Comparison of ENCODE assay signal across 8 cellular contexts in the genomic region with DNA sequence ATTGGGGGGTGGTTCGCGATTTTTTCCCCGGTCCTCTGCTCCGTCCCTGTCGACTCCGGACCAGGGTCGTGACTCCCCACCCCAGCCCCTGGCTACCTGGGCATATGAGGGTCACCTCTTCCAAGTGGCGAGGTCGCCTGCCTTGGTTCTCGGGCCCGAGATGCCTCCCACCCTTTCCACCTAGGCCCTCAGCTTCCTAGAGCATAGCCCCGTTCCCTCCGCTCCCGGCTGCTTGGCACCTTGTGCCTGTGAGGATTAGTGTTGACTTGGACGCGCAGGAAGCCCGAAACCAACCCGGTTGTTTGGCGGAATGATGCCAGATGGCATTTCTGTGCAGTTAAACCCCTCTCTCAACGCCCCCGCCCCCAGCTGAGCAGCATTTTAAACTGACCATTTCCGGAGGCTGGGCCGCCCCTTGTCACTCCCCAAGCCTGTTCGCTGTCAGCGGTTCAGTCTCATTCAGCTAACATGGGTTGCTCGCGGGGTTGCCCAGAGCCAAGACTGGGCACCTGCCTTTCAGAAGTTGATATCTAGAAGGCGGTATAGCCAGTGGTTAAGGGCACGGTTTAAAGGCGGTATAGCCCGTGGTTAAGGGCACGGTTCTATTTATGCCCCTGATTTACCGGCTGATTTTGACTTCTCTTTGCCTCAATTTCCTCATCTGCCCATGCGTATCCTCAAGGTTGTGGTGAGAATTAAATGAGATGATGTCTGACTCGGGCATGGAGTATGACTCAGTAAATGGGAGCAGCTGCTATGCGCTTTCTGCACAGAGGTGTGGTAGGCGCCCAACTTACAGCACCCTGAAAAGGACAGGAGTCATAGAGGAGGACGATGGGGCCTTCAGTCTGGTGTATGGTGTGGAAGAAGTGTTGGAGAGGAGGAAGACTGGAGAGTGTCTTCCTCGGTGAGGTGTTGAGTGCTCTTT. TPM values are rescaled to one million over a fixed set of nuclear protein-coding genes. Genes with fewer than 3 reads are reported as not detected.
DNase-seq lines count a peak whose midpoint lies in the region; ATAC-seq, FAIRE-seq and TF ChIP-seq lines count a peak whose summit lies in the region.

No MANE protein-coding gene starts in this region.

- H3K23ac ChIP-seq in H1 (ENCODE audit: insufficient read length), result no peak overlapping the region

- TF ChIP-seq POLR2A in H1 (IDR thresholded peaks at IDR 0.05; ENCODE audit: control extremely low read depth in 1 of 2, low read depth in 2 of 2, low read length in 2 of 2), result no peak

- peaks cover 34 to 55% of the 10 kb centered on the region in 2 experiments for H3K79me2 ChIP-seq in H1 (ENCODE audit: control insufficient read depth in 1 of 2, insufficient read depth in 2 of 2, low read length in 2 of 2)

- TF ChIP-seq EP300 in H1 (IDR thresholded peaks at IDR 0.05; ENCODE audit: borderline replicate concordance in 1 of 2, low read depth in 2 of 2, low read length in 2 of 2), result no peak

- no peak for ATAC-seq in CD8-positive, alpha-beta T cell
- peak; percentile 27 for ATAC-seq in HG03460 (IDR thresholded peaks at IDR 0.05; ENCODE audit: unreplicated experiment)

- H3K14ac ChIP-seq in H1 (ENCODE audit: insufficient read length), result no peak overlapping the region

- peak in 1 of 7 experiments; percentile 3 for DNase-seq in CD8-positive, alpha-beta T cell
- DNase-seq in GM19239 (ENCODE audit: insufficient read length, low spot score), result peak; percentile 52
- DNase-seq in SW480 (ENCODE audit: low spot score), result peak; percentile 36
- no peak for DNase-seq in H1 (ENCODE audit: low read depth in 1 of 2, low spot score in 2 of 2)
- no peak for DNase-seq in type B pancreatic cell (ENCODE audit: extremely low spot score, unreplicated experiment)
- DNase-seq in epidermal melanocyte (ENCODE audit: insufficient read length, low spot score), result no peak

- peak overlapping the region; percentile 66 to 74 (median 70) for H3K9ac ChIP-seq in H1 (replicated peaks in 1 of 4; ENCODE audit: extremely low read depth in 1 of 4, low read depth in 3 of 4, low read length in 3 of 4)

- peak overlapping the region; percentile 59 for H4K8ac ChIP-seq in H1 (ENCODE audit: extremely low read depth, insufficient read depth, low read length)

- peak overlapping the region; percentile 85 for H2BK5ac ChIP-seq in H1 (ENCODE audit: low read depth, low read length)

- H3K18ac ChIP-seq in H1 (ENCODE audit: extremely low read depth, low read length), result peak overlapping the region; percentile 86

- no peak for FAIRE-seq in GM19239 (lab: Jason Lieb, UNC)
- no peak for FAIRE-seq in H1 (lab: Jason Lieb, UNC)

- H4K5ac ChIP-seq in H1 (ENCODE audit: insufficient read length, low read depth, low read length), result peak overlapping the region; percentile 86

- H3K4ac ChIP-seq in H1 (replicated peaks; ENCODE audit: insufficient read length, low read depth, low read length), result peak overlapping the region; percentile 65

- H2BK15ac ChIP-seq in H1 (ENCODE audit: low read length), result no peak overlapping the region

- no peaks in the 10 kb centered on the region for H3K9me3 Mint-ChIP-seq in CD8-positive, alpha-beta T cell
- no peaks in the 10 kb centered on the region for H3K9me3 Mint-ChIP-seq in type B pancreatic cell

- H3K36me3 Mint-ChIP-seq in CD8-positive, alpha-beta T cell, result peaks cover 24% of the 10 kb centered on the region
- H3K36me3 Mint-ChIP-seq in type B pancreatic cell, result peaks cover 8% of the 10 kb centered on the region

- peak overlapping the region; percentile 78 for H3K4me3 ChIP-seq in CD8-positive, alpha-beta T cell (ENCODE audit: low read depth, low read length)
- peak overlapping the region; percentile 67 to 98 (median 98) for H3K4me3 ChIP-seq in H1 (ENCODE audit: extremely low read depth in 1 of 4, insufficient read depth in 2 of 4, low read depth in 3 of 4, low read length in 4 of 4)
- H3K4me3 ChIP-seq in mesodermal cell (ENCODE audit: extremely low read depth, insufficient read depth, low read length, poor library complexity, severe bottlenecking), result peak overlapping the region; percentile 79

- H3K4me1 ChIP-seq in CD8-positive, alpha-beta T cell (ENCODE audit: insufficient read depth, low read length), result peaks cover 18% of the 10 kb centered on the region
- peaks cover 0 to 11% (median 7%) of the 10 kb centered on the region in 4 experiments; a peak in 5 of 7 replicates for H3K4me1 ChIP-seq in H1 (replicated peaks in 1 of 4; ENCODE audit: control insufficient read depth in 3 of 4, insufficient read depth in 4 of 4, low read length in 3 of 4)
- peaks cover 12% of the 10 kb centered on the region for H3K4me1 ChIP-seq in mesodermal cell (ENCODE audit: control insufficient read depth, insufficient read depth, low read length, poor library complexity, severe bottlenecking)

- peaks cover 19 to 27% of the 10 kb centered on the region in 2 experiments for H4K20me1 ChIP-seq in H1 (replicated peaks in 1 of 2; ENCODE audit: control insufficient read depth in 1 of 2, insufficient read depth in 2 of 2, low read length in 2 of 2)

- TF ChIP-seq RAD21 in H1 (IDR thresholded peaks at IDR 0.05 in 1 of 2, conservative IDR thresholded peaks at IDR 0.05 in 1 of 2; ENCODE audit: low read depth in 2 of 2, low read length in 2 of 2), result no peak

- H3K27me3 ChIP-seq in CD8-positive, alpha-beta T cell (ENCODE audit: insufficient read depth, low read length), result no peaks in the 10 kb centered on the region
- H3K27me3 ChIP-seq in H1 (replicated peaks in 1 of 4; ENCODE audit: control insufficient read depth in 3 of 4, extremely low read depth in 1 of 4, insufficient read depth in 3 of 4, low read length in 3 of 4), result no peaks in the 10 kb centered on the region

- peak overlapping the region; percentile 50 for H3K27ac ChIP-seq in CD8-positive, alpha-beta T cell (ENCODE audit: low read depth, low read length)
- H3K27ac ChIP-seq in H1 (ENCODE audit: low read depth, low read length), result peak overlapping the region; percentile 39; the same call in 1 of the 2 replicates
- peak overlapping the region; percentile 69 for H3K27ac ChIP-seq in mesodermal cell (ENCODE audit: low read depth, low read length, severe bottlenecking)

- 11% methylated on average over 38 of the region's 39 CpGs; no CpG with 5 or more reads in 1 of the 2 experiments for WGBS in H1 (ENCODE audit: extremely low coverage in 1 of 2, insufficient coverage in 1 of 2, insufficient read length in 1 of 2, insufficient replicate concordance in 2 of 2, low coverage in 1 of 2, low lambda C conversion rate in 2 of 2, missing lambda C conversion rate in 1 of 2), 2 experiments
- 8 to 9% methylated on average over 25 to 27 of the region's 39 CpGs for WGBS in mesodermal cell (ENCODE audit: insufficient coverage in 2 of 2), 2 experiments

- no peak for TF ChIP-seq CTCF in CD8-positive, alpha-beta T cell (IDR thresholded peaks at IDR 0.05)
- TF ChIP-seq CTCF in H1 (IDR thresholded peaks at IDR 0.05; ENCODE audit: control extremely low read depth in 1 of 3, insufficient read depth in 1 of 3, low read depth in 1 of 3, low read length in 3 of 3) (no peak), type B pancreatic cell (conservative IDR thresholded peaks at IDR 0.05) (no peak)

- peak overlapping the region; percentile 84 for H3K27ac Mint-ChIP-seq in CD8-positive, alpha-beta T cell
- peak overlapping the region; percentile 90 for H3K27ac Mint-ChIP-seq in type B pancreatic cell

- H2BK12ac ChIP-seq in H1 (ENCODE audit: low read depth, low read length), result peak overlapping the region; percentile 27; the same call in 1 of the 2 replicates

- H3K36me3 ChIP-seq in CD8-positive, alpha-beta T cell (ENCODE audit: insufficient read depth, low read length), result peaks cover 7% of the 10 kb centered on the region
- H3K36me3 ChIP-seq in H1 (ENCODE audit: control insufficient read depth in 2 of 4, insufficient read depth in 4 of 4, low read length in 3 of 4), result peaks cover 7 to 15% (median 10%) of the 10 kb centered on the region in 4 experiments; a peak in 7 of 8 replicates
- H3K36me3 ChIP-seq in mesodermal cell (ENCODE audit: control insufficient read depth, insufficient read depth, low read length), result peaks cover 33% of the 10 kb centered on the region

- H3K9me3 ChIP-seq in CD8-positive, alpha-beta T cell (ENCODE audit: low read length), result no peaks in the 10 kb centered on the region
- H3K9me3 ChIP-seq in H1 (ENCODE audit: insufficient read depth in 2 of 2, low read depth in 1 of 2, low read length in 1 of 2) (no peaks in the 10 kb centered on the region), mesodermal cell (ENCODE audit: control insufficient read depth, low read length) (no peaks in the 10 kb centered on the region)

- peak overlapping the region; percentile 92 for H3K4me3 Mint-ChIP-seq in CD8-positive, alpha-beta T cell
- H3K4me3 Mint-ChIP-seq in type B pancreatic cell, result peak overlapping the region; percentile 97

- H3K4me2 ChIP-seq in H1 (ENCODE audit: insufficient read depth in 1 of 2, low read depth in 2 of 2, low read length in 2 of 2), result peak overlapping the region; percentile 89 to 95

- no peaks in the 10 kb centered on the region for H3K27me3 Mint-ChIP-seq in CD8-positive, alpha-beta T cell (ENCODE audit: low read depth)
- H3K27me3 Mint-ChIP-seq in type B pancreatic cell, result no peaks in the 10 kb centered on the region

- CTCF ChIA-PET in CD8-positive, alpha-beta T cell (lab: Charles Lee), result interaction anchor here (1.9 kb wide), 1 partner anchor 16 kb away, joined by 13 read pairs; no protein-coding TSS in a partner anchor
- CTCF ChIA-PET in H1 (lab: Charles Lee; ENCODE audit: partially characterized antibody), result interaction anchor here (1.1 to 1.3 kb wide), 2 partner anchors 20 to 226 kb away, joined by 3 read pairs; no protein-coding TSS in a partner anchor

- peak overlapping the region; percentile 52 for H4K91ac ChIP-seq in H1 (replicated peaks; ENCODE audit: insufficient read length, low read length)

- peak overlapping the region; percentile 47; the same call in 1 of the 2 replicates for H2AK5ac ChIP-seq in H1 (ENCODE audit: low read depth, low read length)

- peaks cover 24% of the 10 kb centered on the region for H3K79me1 ChIP-seq in H1 (ENCODE audit: low read depth, low read length)

- H2BK20ac ChIP-seq in H1 (ENCODE audit: low read length), result no peak overlapping the region

- H3K56ac ChIP-seq in H1 (replicated peaks; ENCODE audit: insufficient read length, low read depth, low read length), result peak overlapping the region; percentile 78

- no peak overlapping the region for H2AFZ ChIP-seq in H1 (ENCODE audit: low read length)

- intact Hi-C loops in CD8-positive, alpha-beta T cell (cut with DNase I, micrococcal nuclease), result loop anchor here in 1 of 2 experiments (1.0 to 10.0 kb wide), 5 partner anchors 12 to 1280 kb away; partner anchors contain the start of genes CCDC86, PRPF19 and SDHAF2

- H3K4me1 Mint-ChIP-seq in CD8-positive, alpha-beta T cell (ENCODE audit: low read depth), result peaks cover 30% of the 10 kb centered on the region
- H3K4me1 Mint-ChIP-seq in type B pancreatic cell (ENCODE audit: unreplicated experiment), result peaks cover 28% of the 10 kb centered on the region

- peaks cover 9% of the 10 kb centered on the region for H3K23me2 ChIP-seq in H1 (ENCODE audit: low read depth, low read length)

- no peak overlapping the region for H2BK120ac ChIP-seq in H1 (replicated peaks; ENCODE audit: low read depth, low read length)

- POLR2A ChIA-PET in CD8-positive, alpha-beta T cell (lab: Charles Lee), result interaction anchor here (2.3 kb wide), 1 partner anchor 157 kb away, joined by 10 read pairs; the partner anchor contains the start of gene FTH1
- POLR2A ChIA-PET in H1 (lab: Charles Lee; ENCODE audit: partially characterized antibody), result interaction anchor here (1.0 to 2.0 kb wide), 5 partner anchors 9 to 332 kb away, joined by 3 to 7 read pairs (median 4); partner anchors contain the start of genes FEN1, FTH1 and TMEM258

RNA-seq across cellular contexts. Expression of gene INCENP, which starts 0.6 kb away (rescaled TPM):
- total RNA-seq in CD8-positive, alpha-beta T cell, result 10 to 100 TPM; 11.6 to 16.1 TPM
- 132 TPM in 2 replicates for total RNA-seq in H1 (2021; fragmentation: NEBNext Ultra II Directional; extraction: Animal tissue kit (Norgen Biotek cat#: 25700))
- polyA plus RNA-seq in H1 (2011; rRNA removed), result 25.4 and 47.9 TPM in 2 replicates
- 34.6 TPM for polyA plus RNA-seq in H1 (2011; cell fraction: cytosol; rRNA removed)
- polyA plus RNA-seq in H1 (2011; cell fraction: nucleus; rRNA removed), result 114 TPM
- 42.2 to 60.3 TPM (median 55.6 TPM) in 4 replicates for polyA plus RNA-seq in H1 (2012, experiment 1 of 2)
- 22.5 TPM for polyA plus RNA-seq in H1 (2012, experiment 2 of 2)
- polyA plus RNA-seq in H1 (2013, experiment 1 of 2), result 40.1 TPM
- 37.8 TPM for polyA plus RNA-seq in H1 (2013, experiment 2 of 2)
- 39.7 and 43.3 TPM in 2 replicates for polyA minus RNA-seq in H1 (2011; rRNA and poly(A)+ RNA removed)
- 69.2 TPM for polyA minus RNA-seq in H1 (2011; cell fraction: cytosol; rRNA and poly(A)+ RNA removed)
- 66.6 TPM for polyA minus RNA-seq in H1 (2011; cell fraction: nucleus; rRNA and poly(A)+ RNA removed)
- 53.9 TPM for polyA plus RNA-seq in mesodermal cell (2013, experiment 1 of 2)
- polyA plus RNA-seq in mesodermal cell (2013, experiment 2 of 2), result 54.1 TPM
- 38.8 and 96.7 TPM in 2 replicates for total RNA-seq in type B pancreatic cell (ENCODE audit: low replicate concordance)

Comparison
In these comparisons a context has a peak if more than half of its experiments do, and no peak if none do; other contexts are left out.
1. DNase-seq: peak in GM19239 (single experiment) and SW480 (single experiment); none in H1 (0 of 2), type B pancreatic cell (single experiment) and epidermal melanocyte (single experiment).
2. Peak in every context shown above with its lines, with median percentiles within 50 percentile points of each other: H3K27ac ChIP-seq and H3K4me3 ChIP-seq.